20 cellular contexts compared by ENCODE assay signal in genomic region chrX:130039847-130040246, GRCh38. TPM values are rescaled to one million over a fixed set of nuclear protein-coding genes. Genes with fewer than 3 reads are reported as not detected.
DNase-seq lines count a peak whose midpoint lies in the region; ATAC-seq and TF ChIP-seq lines count a peak whose summit lies in the region.
"Had no signal": no experiment of that assay in that cellular context is flagged by ENCODE, and none has a peak within 500 bp of the region (broad histone marks: within the 10 kb centered on the region; RNA-seq: fewer than 3 reads in every experiment).

No MANE protein-coding gene starts in this region.

- H3K9me3 ChIP-seq in heart left ventricle = no peaks in the 10 kb centered on the region
- no peaks in the 10 kb centered on the region for H3K9me3 ChIP-seq in right atrium auricular region
- no peaks in the 10 kb centered on the region for H3K9me3 ChIP-seq in heart right ventricle
- H3K9me3 ChIP-seq in lung (ENCODE audit: control insufficient read depth in 2 of 2, insufficient read depth in 1 of 2, low read length in 1 of 2) = no peaks in the 10 kb centered on the region
- H3K9me3 ChIP-seq: A549, BE2C had no signal

- TF ChIP-seq CTCF in heart left ventricle (IDR thresholded peaks at IDR 0.05) = no peak
- no peak for TF ChIP-seq CTCF in right atrium auricular region (IDR thresholded peaks at IDR 0.05)
- no peak for TF ChIP-seq CTCF in heart right ventricle (IDR thresholded peaks at IDR 0.05)
- TF ChIP-seq CTCF in lung (IDR thresholded peaks at IDR 0.05; ENCODE audit: control extremely low read depth, extremely low read depth) = no peak

- TF ChIP-seq POLR2A in heart left ventricle (IDR thresholded peaks at IDR 0.05) = no peak

- ATAC-seq in heart left ventricle (peak in 3 of 4 donors; percentile 39 to 75 (median 65)), heart right ventricle (peak in 6 of 8 donors; percentile 22 to 81 (median 48)), lung (ENCODE audit: insufficient read depth, low FRiP score) (no peak), GM19035 (IDR thresholded peaks at IDR 0.05; ENCODE audit: unreplicated experiment) (no peak), GM18861 (IDR thresholded peaks at IDR 0.05; ENCODE audit: unreplicated experiment) (no peak)
- ATAC-seq: A549, HCT116 had no signal

- H3K27me3 ChIP-seq in heart left ventricle (no peaks in the 10 kb centered on the region), right atrium auricular region (no peaks in the 10 kb centered on the region), heart right ventricle (no peaks in the 10 kb centered on the region), lung (ENCODE audit: control insufficient read depth, insufficient read depth) (no peaks in the 10 kb centered on the region)
- H3K27me3 ChIP-seq: BE2C had no signal

- H3K36me3 ChIP-seq in heart left ventricle (peaks cover 0 to 73% (median 50%) of the 10 kb centered on the region in 9 donors), right atrium auricular region (peaks cover 32% of the 10 kb centered on the region), heart right ventricle (peaks cover 0 to 91% (median 0%) of the 10 kb centered on the region in 9 donors), lung (ENCODE audit: control insufficient read depth in 2 of 2, insufficient read depth in 2 of 2, low read length in 2 of 2) (peaks cover 10 to 15% of the 10 kb centered on the region in 2 donors)
- H3K36me3 ChIP-seq: BE2C had no signal

- H3K4me3 ChIP-seq in heart left ventricle = no peak overlapping the region
- no peak overlapping the region for H3K4me3 ChIP-seq in right atrium auricular region
- no peak overlapping the region for H3K4me3 ChIP-seq in heart right ventricle
- H3K4me3 ChIP-seq in lung = no peak overlapping the region
- H3K4me3 ChIP-seq: A549, SK-N-MC had no signal

- intact Hi-C loops in heart left ventricle (cut with DNase I) (no loop called here), heart right ventricle (cut with DNase I) (loop anchor here in 1 of 10 donors (10.0 kb wide), 1 partner anchor 115 kb away; no protein-coding TSS in a partner anchor)

- H3K27ac ChIP-seq in heart left ventricle (no peak overlapping the region), right atrium auricular region (no peak overlapping the region), heart right ventricle (no peak overlapping the region), lung (ENCODE audit: low read depth in 1 of 2, low read length in 1 of 2) (no peak overlapping the region)
- H3K27ac ChIP-seq: A549, SK-N-MC had no signal

- WGBS in heart left ventricle, 4 donors = 55 to 100% (median 78%) methylated on average over 2 of the region's 2 CpGs
- 80 to 83% methylated on average over 2 of the region's 2 CpGs for WGBS in heart right ventricle, 2 donors
- WGBS in lung, 2 donors = 75 to 89% methylated on average over 2 of the region's 2 CpGs

- DNase-seq in heart left ventricle (peak in 4 of 5 donors; percentile 16 to 54 (median 34)), right atrium auricular region (ENCODE audit: low spot score) (no peak), heart right ventricle (peak in 1 of 2 donors; percentile 25), lung (ENCODE audit: low spot score) (peak; percentile 32), hippocampal formation (lab: John Stamatoyannopoulos, UW) (no peak)
- DNase-seq: BE2C, DMS79, GOT3, MV-4-11, NCI-H1105 treated with DMSO at 0.1 percent for 48 hours, NCI-H2081, NCI-H2171, NCI-H524 treated with DMSO at 0.1 percent for 48 hours, NCI-H82, SHP77 had no signal

- no peaks in the 10 kb centered on the region for H3K4me1 ChIP-seq in heart left ventricle
- no peaks in the 10 kb centered on the region for H3K4me1 ChIP-seq in right atrium auricular region
- no peaks in the 10 kb centered on the region for H3K4me1 ChIP-seq in heart right ventricle
- no peaks in the 10 kb centered on the region for H3K4me1 ChIP-seq in lung (ENCODE audit: control insufficient read depth in 2 of 2, insufficient read depth in 2 of 2, low read length in 2 of 2)
- H3K4me1 ChIP-seq: A549, BE2C had no signal

RNA-seq across cellular contexts. Expression of gene BCORL1, which starts 57.4 kb away (rescaled TPM):
- 10 to 100 TPM in 2 of 9 donors, 1 to 10 TPM in 7; 5.3 to 11.0 (median 9.0) TPM for total RNA-seq in heart left ventricle
- 1 to 10 TPM; 3.3 to 7.5 TPM for polyA plus RNA-seq in heart left ventricle
- 1 to 10 TPM; 3.1 to 7.5 TPM for total RNA-seq in right atrium auricular region
- 10 to 100 TPM in 1 of 10 donors, 1 to 10 TPM in 9; 4.9 to 12.8 (median 8.3) TPM for total RNA-seq in heart right ventricle
- 1 to 10 TPM; 2.1 to 3.1 TPM for polyA plus RNA-seq in heart right ventricle
- total RNA-seq in lung = 10 to 100 TPM; 10.9 to 11.8 TPM
- 1 to 10 TPM; 2.3 to 3.2 TPM for polyA plus RNA-seq in lung

Comparison
In these comparisons a context has a peak if more than half of its experiments do, and no peak if none do; other contexts are left out.
1. DNase-seq: peak in heart left ventricle (4 of 5) and lung (single experiment); none in right atrium auricular region (single experiment) and hippocampal formation (0 of 2).
2. ATAC-seq: peak in heart left ventricle (3 of 4) and heart right ventricle (6 of 8); none in lung (single experiment), GM19035 (single experiment) and GM18861 (single experiment).